Comparison of ENCODE assay signal across 34 cellular contexts in the genomic region with DNA sequence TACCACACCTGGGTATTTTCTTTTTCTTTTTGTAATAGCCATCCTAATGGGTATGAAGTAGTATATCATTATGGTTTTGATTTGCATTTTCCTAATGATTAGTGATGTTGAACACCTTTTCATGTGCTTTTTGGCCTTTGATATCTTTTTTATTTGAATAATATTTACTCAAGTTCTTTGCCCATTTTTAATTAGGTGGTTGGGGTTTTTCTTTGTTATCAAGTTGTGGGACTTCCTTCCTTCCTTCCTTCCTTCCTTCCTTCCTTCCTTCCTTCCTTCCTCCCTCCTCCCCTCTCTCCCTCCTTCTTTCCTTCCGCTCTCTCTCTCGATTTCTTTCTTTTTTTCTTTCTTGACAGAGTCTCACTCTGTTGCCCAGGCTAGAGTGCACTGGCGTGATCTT.
"Had no signal": no experiment of that assay in that cellular context is flagged by ENCODE, and none has a peak within 500 bp of the region (broad histone marks: within the 10 kb centered on the region; RNA-seq: fewer than 3 reads in every experiment).

No MANE protein-coding gene starts in this region.

- H3K27me3 ChIP-seq: MG63 had no signal

- H3K9ac ChIP-seq: KMS-11 had no signal

- H3K27ac ChIP-seq: KMS-11 had no signal

- DNase-seq: Karpas-422, Kasumi-1, MG63, MM.1S, MV-4-11, NCI-H1048, NCI-H1092, NCI-H1092 treated with DMSO at 0.1 percent for 48 hours, NCI-H1105, NCI-H1105 treated with DMSO at 0.1 percent for 48 hours, NCI-H1417, NCI-H1417 treated with DMSO at 0.1 percent for 48 hours, NCI-H1436, NCI-H1436 treated with DMSO at 0.1 percent for 48 hours, NCI-H146, NCI-H1694, NCI-H1694 treated with DMSO at 0.1 percent for 48 hours, NCI-H187, NCI-H187 treated with DMSO at 0.1 percent for 48 hours, NCI-H1930, NCI-H2029, NCI-H2029 treated with DMSO at 0.1 percent for 48 hours, NCI-H2081, NCI-H2081 treated with DMSO at 0.1 percent for 48 hours, NCI-H2107, NCI-H2171, NCI-H2171 treated with DMSO at 0.1 percent for 48 hours, NCI-H2227 treated with DMSO at 0.1 percent for 48 hours, NCI-H226, NCI-H345, NCI-H446, NCI-H446 treated with DMSO at 0.1 percent for 48 hours, NCI-H510A had no signal

- H3K36me3 ChIP-seq: MG63 had no signal

- H3K9me3 ChIP-seq: MG63 had no signal

- H3K4me3 ChIP-seq: MG63 had no signal
